ENCODE assay signal across 14 cellular contexts in the genomic region with DNA sequence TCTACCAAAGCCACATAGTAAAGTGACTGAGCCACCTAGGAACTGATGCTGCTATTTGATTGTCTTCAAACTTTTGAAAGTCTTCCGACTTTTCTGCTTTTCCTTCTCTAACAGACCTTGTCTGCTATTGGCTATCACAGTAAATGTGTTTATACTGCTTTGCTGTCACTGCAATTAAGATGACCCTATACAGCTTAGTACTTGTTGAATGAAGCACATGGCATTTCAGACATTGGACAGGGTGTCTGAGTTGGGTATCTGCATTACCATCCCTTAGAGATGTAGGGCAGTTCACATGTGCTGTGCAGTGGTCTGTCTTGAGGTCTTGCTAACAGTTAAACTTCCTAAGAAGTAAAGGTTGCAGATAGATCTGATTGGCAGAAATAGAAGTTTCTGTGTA. TPM values are rescaled to one million over a fixed set of nuclear protein-coding genes. Genes with fewer than 3 reads are reported as not detected.
A peak's percentile ranks its signal among the peaks of the same experiment; 100 is the strongest.
DNase-seq lines count a peak whose midpoint lies in the region; ATAC-seq and TF ChIP-seq lines count a peak whose summit lies in the region.
"Had no signal": no experiment of that assay in that cellular context is flagged by ENCODE, and none has a peak within 500 bp of the region (broad histone marks: within the 10 kb centered on the region; RNA-seq: fewer than 3 reads in every experiment).

No MANE protein-coding gene starts in this region.

- H3K27me3 ChIP-seq in HUES64 (ENCODE audit: insufficient read depth, low read length) (no peaks in the 10 kb centered on the region), neural progenitor cell (peaks cover under 1% of the 10 kb centered on the region)
- H3K27me3 ChIP-seq: brain microvascular endothelial cell, spleen, upper lobe of right lung had no signal

- no peak for TF ChIP-seq CTCF in neural progenitor cell (IDR thresholded peaks at IDR 0.05)

- H3K36me3 ChIP-seq in HUES64 (ENCODE audit: insufficient read depth, low read length) = peaks cover 26% of the 10 kb centered on the region
- peaks cover 3% of the 10 kb centered on the region for H3K36me3 ChIP-seq in neural progenitor cell

- H3K4me1 ChIP-seq in HUES64 (ENCODE audit: insufficient read depth, low read length) (peaks cover 36% of the 10 kb centered on the region), neural progenitor cell (peaks cover 17% of the 10 kb centered on the region)

- H3K27me3 Mint-ChIP-seq in activated CD4-positive, alpha-beta T cell treated with anti-CD3 and anti-CD28 coated beads, Interleukin-2, amount 10 ng/mL, durations not matched to agents 24 days and 14 days = no peaks in the 10 kb centered on the region
- peaks cover 1% of the 10 kb centered on the region for H3K27me3 Mint-ChIP-seq in activated T-helper 2 cell treated with anti-CD3 and anti-CD28 coated beads, Interferon-gamma antibody, Interleukin-2, Interleukin-4, amounts not matched to agents 10 μg/mL and 5 μg/mL and 100 μg/mL, durations not matched to agents 14 hours and 24 hours and 36 hours (ENCODE audit: low read depth)
- no peaks in the 10 kb centered on the region for H3K27me3 Mint-ChIP-seq in neural progenitor cell (ENCODE audit: insufficient read depth, low read depth)

- peaks cover 5% of the 10 kb centered on the region for H3F3A ChIP-seq in neural progenitor cell (ENCODE audit: low read depth)

- peaks cover 37% of the 10 kb centered on the region for H3K36me3 Mint-ChIP-seq in activated CD4-positive, alpha-beta T cell treated with anti-CD3 and anti-CD28 coated beads, Interleukin-2, amount 10 ng/mL, durations not matched to agents 24 days and 14 days (ENCODE audit: low read depth)
- peaks cover 63% of the 10 kb centered on the region for H3K36me3 Mint-ChIP-seq in activated T-helper 2 cell treated with anti-CD3 and anti-CD28 coated beads, Interferon-gamma antibody, Interleukin-2, Interleukin-4, amounts not matched to agents 10 μg/mL and 5 μg/mL and 100 μg/mL, durations not matched to agents 14 hours and 24 hours and 36 hours (ENCODE audit: low read depth)
- H3K36me3 Mint-ChIP-seq in neural progenitor cell = no peaks in the 10 kb centered on the region

- H3K4me3 Mint-ChIP-seq in activated CD4-positive, alpha-beta T cell treated with anti-CD3 and anti-CD28 coated beads, Interleukin-2, amount 10 ng/mL, durations not matched to agents 24 days and 14 days = peak overlapping the region; percentile 72
- H3K4me3 Mint-ChIP-seq in activated T-helper 2 cell treated with anti-CD3 and anti-CD28 coated beads, Interferon-gamma antibody, Interleukin-2, Interleukin-4, amounts not matched to agents 10 μg/mL and 5 μg/mL and 100 μg/mL, durations not matched to agents 14 hours and 24 hours and 36 hours (ENCODE audit: low read depth) = peak overlapping the region; percentile 50
- no peak overlapping the region for H3K4me3 Mint-ChIP-seq in neural progenitor cell

- no peaks in the 10 kb centered on the region for H3K9me3 ChIP-seq in HUES64 (ENCODE audit: insufficient read depth, low read depth, low read length)
- H3K9me3 ChIP-seq in neural progenitor cell (ENCODE audit: low read depth) = no peaks in the 10 kb centered on the region
- H3K9me3 ChIP-seq: spleen, upper lobe of right lung had no signal

- 69% methylated on average over 1 of the region's 1 CpG for WGBS in HUES64

- H3K4me2 ChIP-seq in neural progenitor cell = peak overlapping the region; percentile 96

- no peak for ATAC-seq in HG03135 (IDR thresholded peaks at IDR 0.05; ENCODE audit: unreplicated experiment)
- ATAC-seq: left colon, upper lobe of right lung had no signal

- H3K27ac ChIP-seq in HUES64 (ENCODE audit: low read depth, low read length) (no peak overlapping the region), neural progenitor cell (no peak overlapping the region)
- H3K27ac ChIP-seq: brain microvascular endothelial cell, spleen, upper lobe of right lung had no signal

- H3K4me3 ChIP-seq in HUES64 (ENCODE audit: low read length) (peak overlapping the region; percentile 100), neural progenitor cell (no peak overlapping the region)
- H3K4me3 ChIP-seq: upper lobe of right lung had no signal

- DNase-seq in activated CD4-positive, alpha-beta T cell treated with anti-CD3 and anti-CD28 coated beads, Interleukin-2, amount 10 ng/mL, durations not matched to agents 24 days and 14 days = no peak
- no peak for DNase-seq in activated CD4-positive, alpha-beta T cell treated with anti-CD3 and anti-CD28 coated beads for 4 hours
- no peak for DNase-seq in activated T-helper 2 cell treated with anti-CD3 and anti-CD28 coated beads, Interferon-gamma antibody, Interleukin-2, Interleukin-4, amounts not matched to agents 10 μg/mL and 5 μg/mL and 100 μg/mL, durations not matched to agents 14 hours and 24 hours and 36 hours (ENCODE audit: low spot score)
- DNase-seq in neural progenitor cell (ENCODE audit: low spot score) (no peak), NCI-H1092 (lab: John Stamatoyannopoulos, UW) (no peak), HuH-7.5 (ENCODE audit: low spot score) (no peak)
- DNase-seq: brain microvascular endothelial cell; effector CD8-positive, alpha-beta T cell; left colon; spleen; T1000; upper lobe of right lung had no signal

- H2AFZ ChIP-seq in neural progenitor cell (replicated peaks) = no peak overlapping the region

- peaks cover 86% of the 10 kb centered on the region for H3K79me2 ChIP-seq in neural progenitor cell (ENCODE audit: low read depth)

- H4K20me1 ChIP-seq in neural progenitor cell (ENCODE audit: low read depth) = peaks cover 81% of the 10 kb centered on the region

- peaks cover 45% of the 10 kb centered on the region for H3K4me1 Mint-ChIP-seq in activated CD4-positive, alpha-beta T cell treated with anti-CD3 and anti-CD28 coated beads, Interleukin-2, amount 10 ng/mL, durations not matched to agents 24 days and 14 days
- peaks cover 51% of the 10 kb centered on the region for H3K4me1 Mint-ChIP-seq in activated T-helper 2 cell treated with anti-CD3 and anti-CD28 coated beads, Interferon-gamma antibody, Interleukin-2, Interleukin-4, amounts not matched to agents 10 μg/mL and 5 μg/mL and 100 μg/mL, durations not matched to agents 14 hours and 24 hours and 36 hours (ENCODE audit: low read depth)
- peaks cover 19% of the 10 kb centered on the region for H3K4me1 Mint-ChIP-seq in neural progenitor cell

- intact Hi-C loops in activated CD4-positive, alpha-beta T cell treated with anti-CD3 and anti-CD28 coated beads, Interleukin-2, amount 10 ng/mL, durations not matched to agents 24 days and 14 days (cut with micrococcal nuclease) = loop anchor here (5.0 to 10.0 kb wide), 2 partner anchors 76 to 117 kb away; no protein-coding TSS in a partner anchor
- intact Hi-C loops in activated T-helper 2 cell treated with anti-CD3 and anti-CD28 coated beads, Interferon-gamma antibody, Interleukin-2, Interleukin-4, amounts not matched to agents 10 μg/mL and 5 μg/mL and 100 μg/mL, durations not matched to agents 14 hours and 24 hours and 36 hours (cut with micrococcal nuclease) = loop anchor here (5.0 to 10.0 kb wide), 2 partner anchors 86 to 217 kb away; a partner anchor contains a TSS

- H3K9me3 Mint-ChIP-seq in activated CD4-positive, alpha-beta T cell treated with anti-CD3 and anti-CD28 coated beads, Interleukin-2, amount 10 ng/mL, durations not matched to agents 24 days and 14 days = no peaks in the 10 kb centered on the region
- H3K9me3 Mint-ChIP-seq in activated T-helper 2 cell treated with anti-CD3 and anti-CD28 coated beads, Interferon-gamma antibody, Interleukin-2, Interleukin-4, amounts not matched to agents 10 μg/mL and 5 μg/mL and 100 μg/mL, durations not matched to agents 14 hours and 24 hours and 36 hours = no peaks in the 10 kb centered on the region
- H3K9me3 Mint-ChIP-seq in neural progenitor cell = no peaks in the 10 kb centered on the region

- H3K9ac ChIP-seq in HUES64 (ENCODE audit: low read depth, low read length) = no peak overlapping the region
- H3K9ac ChIP-seq in neural progenitor cell = no peak overlapping the region

- peak overlapping the region; percentile 13 for H3K27ac Mint-ChIP-seq in activated CD4-positive, alpha-beta T cell treated with anti-CD3 and anti-CD28 coated beads, Interleukin-2, amount 10 ng/mL, durations not matched to agents 24 days and 14 days
- no peak overlapping the region for H3K27ac Mint-ChIP-seq in activated T-helper 2 cell treated with anti-CD3 and anti-CD28 coated beads, Interferon-gamma antibody, Interleukin-2, Interleukin-4, amounts not matched to agents 10 μg/mL and 5 μg/mL and 100 μg/mL, durations not matched to agents 14 hours and 24 hours and 36 hours
- H3K27ac Mint-ChIP-seq in neural progenitor cell = no peak overlapping the region

RNA-seq across cellular contexts. Expression of a gene that starts 3.6 kb away (rescaled TPM):
- 181 and 190 TPM in 2 replicates for total RNA-seq in activated CD4-positive, alpha-beta T cell treated with anti-CD3 and anti-CD28 coated beads, Interleukin-2, amount 10 ng/mL, durations not matched to agents 24 days and 14 days
- 71.0 TPM for polyA plus RNA-seq in HUES64 (2013, experiment 1 of 2)
- 60.7 TPM for polyA plus RNA-seq in HUES64 (2013, experiment 2 of 2)
- total RNA-seq in activated T-helper 2 cell treated with anti-CD3 and anti-CD28 coated beads, Interferon-gamma antibody, Interleukin-2, Interleukin-4, amounts not matched to agents 10 μg/mL and 5 μg/mL and 100 μg/mL, durations not matched to agents 14 hours and 24 hours and 36 hours = 117 and 128 TPM in 2 replicates
- total RNA-seq in neural progenitor cell (ENCODE audit: low replicate concordance) = 55.8 and 139 TPM in 2 replicates

RNA-seq across cellular contexts. Expression of a gene that starts 27.9 kb away (rescaled TPM):
- total RNA-seq in activated CD4-positive, alpha-beta T cell treated with anti-CD3 and anti-CD28 coated beads, Interleukin-2, amount 10 ng/mL, durations not matched to agents 24 days and 14 days = 18.9 and 20.1 TPM in 2 replicates
- 25.0 TPM for polyA plus RNA-seq in HUES64 (2013, experiment 1 of 2)
- polyA plus RNA-seq in HUES64 (2013, experiment 2 of 2) = 31.8 TPM
- total RNA-seq in activated T-helper 2 cell treated with anti-CD3 and anti-CD28 coated beads, Interferon-gamma antibody, Interleukin-2, Interleukin-4, amounts not matched to agents 10 μg/mL and 5 μg/mL and 100 μg/mL, durations not matched to agents 14 hours and 24 hours and 36 hours = 15.1 and 17.3 TPM in 2 replicates
- 15.1 and 23.9 TPM in 2 replicates for total RNA-seq in neural progenitor cell (ENCODE audit: low replicate concordance)
